2 cellular contexts compared by ENCODE assay signal in the genomic region with DNA sequence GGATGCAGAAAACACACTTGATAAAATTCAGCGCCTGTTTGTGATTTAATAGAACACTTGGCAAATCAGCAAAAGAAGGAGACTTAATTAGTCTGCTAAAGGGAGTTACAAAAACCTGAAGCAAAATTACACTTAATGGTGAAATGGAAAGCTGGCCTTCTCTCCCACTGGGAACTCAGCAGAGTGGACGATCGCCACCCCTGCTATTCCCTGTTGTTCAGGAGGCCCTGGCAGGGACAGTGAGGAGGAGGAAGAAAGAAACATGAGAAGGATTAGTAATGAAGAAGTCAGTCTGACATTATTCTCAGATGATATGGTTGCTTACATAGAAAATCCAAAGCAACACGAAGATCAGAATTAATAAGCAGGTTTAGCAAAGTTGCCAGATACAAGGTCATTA.
TF ChIP-seq lines count a peak whose summit lies in the region.

No MANE protein-coding gene starts in this region.

TF ChIP-seq in HEK293, 187 proteins besides CTCF, POLR2A, EP300 and RAD21 (continued from another document):
- no peak for TF ChIP-seq ZNF449 (tag by site-specific recombination; IDR thresholded peaks at IDR 0.05)
- no peak for TF ChIP-seq ZBTB10 (tag by site-specific recombination; IDR thresholded peaks at IDR 0.05)
- 0 out of 2 replicates have a peak, but pooled peaks have one; percentile 16 for TF ChIP-seq ZIC2 (tag by site-specific recombination; IDR thresholded peaks at IDR 0.05)
- TF ChIP-seq KLF1 (tag by site-specific recombination; IDR thresholded peaks at IDR 0.05) = no peak
- TF ChIP-seq ZNF548 (tag by site-specific recombination; IDR thresholded peaks at IDR 0.05) = no peak
- TF ChIP-seq ZNF157 (tag by site-specific recombination; IDR thresholded peaks at IDR 0.05) = no peak

TF ChIP-seq in H1, 55 proteins besides CTCF, POLR2A, EP300 and RAD21 (continued from another document):
- TF ChIP-seq NANOG (IDR thresholded peaks at IDR 0.05; ENCODE audit: insufficient read depth, low read depth, low read length, poor library complexity, severe bottlenecking) (no peak), KDM5A (IDR thresholded peaks at IDR 0.05; ENCODE audit: low read length) (no peak), SIN3A (conservative IDR thresholded peaks at IDR 0.05 in 1 of 2, IDR thresholded peaks at IDR 0.05 in 1 of 2; ENCODE audit: low read depth in 1 of 2, low read length in 2 of 2) (no peak), EZH2 (IDR thresholded peaks at IDR 0.05; ENCODE audit: low read depth, low read length, severe bottlenecking) (no peak), CHD7 (IDR thresholded peaks at IDR 0.05; ENCODE audit: insufficient replicate concordance, low read length) (no peak), NRF1 (IDR thresholded peaks at IDR 0.05; ENCODE audit: low read depth, low read length) (no peak), HDAC2 (IDR thresholded peaks at IDR 0.05; ENCODE audit: borderline replicate concordance in 1 of 2, low read depth in 2 of 2, low read length in 2 of 2) (no peak), CREB1 (IDR thresholded peaks at IDR 0.05) (no peak), CTBP2 (IDR thresholded peaks at IDR 0.05; ENCODE audit: borderline replicate concordance, insufficient read depth, insufficient read length, low read length) (no peak), SIX5 (IDR thresholded peaks at IDR 0.05; ENCODE audit: low read depth, low read length) (no peak), CBX5 (IDR thresholded peaks at IDR 0.05; ENCODE audit: low read depth, low read length) (no peak), SAP30 (IDR thresholded peaks at IDR 0.05; ENCODE audit: insufficient read depth, insufficient replicate concordance, low read length) (no peak), ASH2L (IDR thresholded peaks at IDR 0.05; ENCODE audit: low read length) (no peak), YY1 (IDR thresholded peaks at IDR 0.05; ENCODE audit: low read depth, low read length) (no peak), SP2 (IDR thresholded peaks at IDR 0.05; ENCODE audit: low read length) (no peak)
TF ChIP-seq in H1: peak in this region for 0.
